24 cellular contexts compared by ENCODE assay signal in the genomic region with DNA sequence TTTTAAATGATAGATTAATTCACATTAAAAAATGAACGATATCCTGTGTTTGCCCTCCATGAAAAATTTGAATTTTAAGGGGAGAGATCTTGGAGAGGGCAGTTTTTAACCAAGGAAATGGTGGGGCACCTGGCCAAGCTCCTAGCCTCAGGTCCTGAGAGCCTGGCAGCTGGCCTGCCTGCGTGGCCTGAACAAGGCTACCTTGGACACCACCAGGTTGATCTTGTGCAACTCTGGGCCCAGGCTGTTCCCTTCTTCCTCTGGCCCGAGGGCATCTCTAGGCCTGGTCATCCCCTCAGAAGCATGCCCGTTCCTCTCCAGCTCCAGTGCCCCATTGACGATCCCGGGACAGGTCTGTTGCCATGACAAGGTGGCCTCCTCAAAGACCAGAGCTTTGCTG. TPM values are rescaled to one million over a fixed set of nuclear protein-coding genes. Genes with fewer than 3 reads are reported as not detected.
DNase-seq lines count a peak whose midpoint lies in the region; ATAC-seq and TF ChIP-seq lines count a peak whose summit lies in the region.
"Had no signal": no experiment of that assay in that cellular context is flagged by ENCODE, and none has a peak within 500 bp of the region (broad histone marks: within the 10 kb centered on the region; RNA-seq: fewer than 3 reads in every experiment).

No MANE protein-coding gene starts in this region.

- no peaks in the 10 kb centered on the region for H3K27me3 Mint-ChIP-seq in MCF 10A (ENCODE audit: insufficient read depth, unreplicated experiment)
- H3K27me3 Mint-ChIP-seq: CD4-positive, alpha-beta T cell had no signal

- peak in 1 of 2 donors; percentile 37 for TF ChIP-seq RAD21 in liver (IDR thresholded peaks at IDR 0.05)

- H3K4me1 Mint-ChIP-seq in MCF 10A (ENCODE audit: insufficient read depth, unreplicated experiment): peaks cover 31% of the 10 kb centered on the region
- H3K4me1 Mint-ChIP-seq: CD14-positive monocyte; CD8-positive, alpha-beta memory T cell; GM23338 had no signal

- TF ChIP-seq POLR2A in prostate gland (IDR thresholded peaks at IDR 0.05): no peak
- TF ChIP-seq POLR2A in GM18505 (IDR thresholded peaks at IDR 0.05; ENCODE audit: borderline replicate concordance, extremely low read depth, insufficient read depth, insufficient read length): no peak

- no peak overlapping the region for H3K9ac ChIP-seq in liver (ENCODE audit: low read depth in 1 of 2, low read length in 2 of 2)
- H3K9ac ChIP-seq: BLaER1 treated with 17β-estradiol and CSF1 and Interleukin-3, amounts not matched to agents 10 nM and 100 nM had no signal

- BruUV-seq in MCF 10A (replicated peaks; lab: Mats Ljungman, UMichigan): no TSS peak

- ATAC-seq in mucosa of descending colon (no peak), GM18505 (IDR thresholded peaks at IDR 0.05; ENCODE audit: unreplicated experiment) (no peak)
- ATAC-seq: A549, GM12878, GM23338 had no signal

- TF ChIP-seq CTCF in MCF 10A (IDR thresholded peaks at IDR 0.05; ENCODE audit: unreplicated experiment) (no peak), epithelial cell of esophagus (IDR thresholded peaks at IDR 0.05; ENCODE audit: insufficient read depth, low read depth, low read length, missing control alignments) (no peak), liver (IDR thresholded peaks at IDR 0.05; ENCODE audit: low read depth, low read length, missing input control) (no peak), prostate gland (IDR thresholded peaks at IDR 0.05) (no peak), mucosa of descending colon (IDR thresholded peaks at IDR 0.05) (no peak)

- no peaks in the 10 kb centered on the region for H3K36me3 Mint-ChIP-seq in MCF 10A (ENCODE audit: insufficient read depth, unreplicated experiment)
- H3K36me3 Mint-ChIP-seq: CD14-positive monocyte; CD8-positive, alpha-beta memory T cell had no signal

- no peak overlapping the region for H3K4me3 Mint-ChIP-seq in MCF 10A (ENCODE audit: unreplicated experiment)
- H3K4me3 Mint-ChIP-seq: CD14-positive monocyte; CD4-positive, alpha-beta T cell; CD8-positive, alpha-beta memory T cell; GM23338 had no signal

- H3K36me3 ChIP-seq in liver (ENCODE audit: control insufficient read depth in 4 of 4, insufficient read depth in 3 of 4, low read depth in 1 of 4, low read length in 3 of 4) (no peaks in the 10 kb centered on the region), prostate gland (no peaks in the 10 kb centered on the region), mucosa of descending colon (ENCODE audit: low read depth) (no peaks in the 10 kb centered on the region)
- H3K36me3 ChIP-seq: BE2C; BLaER1 treated with 17β-estradiol and CSF1 and Interleukin-3, amounts not matched to agents 10 nM and 100 nM had no signal

- peak overlapping the region; percentile 48 to 49 for H3K27ac ChIP-seq in liver (ENCODE audit: low read depth in 1 of 2, low read length in 2 of 2)
- H3K27ac ChIP-seq in prostate gland: no peak overlapping the region
- H3K27ac ChIP-seq: A549; BLaER1 treated with 17β-estradiol and CSF1 and Interleukin-3, amounts not matched to agents 10 nM and 100 nM had no signal

- intact Hi-C loops in MCF 10A (cut with micrococcal nuclease) (no loop called here), prostate gland (cut with DNase I) (no loop called here), mucosa of descending colon (cut with DNase I, micrococcal nuclease) (no loop called here)

- no peaks in the 10 kb centered on the region for H3K9me3 Mint-ChIP-seq in MCF 10A (ENCODE audit: unreplicated experiment)
- H3K9me3 Mint-ChIP-seq: CD14-positive monocyte; CD4-positive, alpha-beta T cell; CD8-positive, alpha-beta memory T cell; GM23338 had no signal

- no peak overlapping the region for H3K4me3 ChIP-seq in epithelial cell of esophagus (ENCODE audit: low read length)
- H3K4me3 ChIP-seq in liver (ENCODE audit: low read depth in 1 of 3, low read length in 3 of 3): no peak overlapping the region
- no peak overlapping the region for H3K4me3 ChIP-seq in prostate gland
- no peak overlapping the region for H3K4me3 ChIP-seq in mucosa of descending colon
- H3K4me3 ChIP-seq: A549; BLaER1 treated with 17β-estradiol and CSF1 and Interleukin-3, amounts not matched to agents 10 nM and 100 nM; GM12878; GM23338 had no signal

- DNase-seq in MCF 10A (ENCODE audit: unreplicated experiment) (peak; percentile 84), epithelial cell of esophagus (ENCODE audit: low read depth) (peak; percentile 18), prostate gland (ENCODE audit: low spot score) (peak; percentile 8), amniotic stem cell (lab: John Stamatoyannopoulos, UW) (no peak), NCI-H345 treated with DMSO at 0.1 percent for 48 hours (lab: John Stamatoyannopoulos, UW; ENCODE audit: unreplicated experiment) (no peak), mucosa of descending colon (no peak)
- DNase-seq: 8988T; ACHN; AML-193; BE2C; CD4-positive, alpha-beta T cell; CD8-positive, alpha-beta memory T cell; DMS 273 treated with DMSO at 0.1 percent for 48 hours; DMS79; EL; GDM1; HCEC 1CT had no signal

- H3K4me1 ChIP-seq in liver (ENCODE audit: control insufficient read depth in 4 of 4, insufficient read depth in 4 of 4, low read length in 3 of 4) (peaks cover 0 to 13% (median 9%) of the 10 kb centered on the region in 4 donors), prostate gland (replicated peaks) (no peaks in the 10 kb centered on the region), mucosa of descending colon (ENCODE audit: low read depth) (no peaks in the 10 kb centered on the region)
- H3K4me1 ChIP-seq: BE2C; BLaER1 treated with 17β-estradiol and CSF1 and Interleukin-3, amounts not matched to agents 10 nM and 100 nM had no signal

- H3K27me3 ChIP-seq in liver (ENCODE audit: control insufficient read depth in 4 of 4, insufficient read depth in 4 of 4, low read length in 3 of 4): no peaks in the 10 kb centered on the region
- H3K27me3 ChIP-seq in prostate gland (replicated peaks; ENCODE audit: insufficient read depth): no peaks in the 10 kb centered on the region
- H3K27me3 ChIP-seq: BE2C; BLaER1 treated with 17β-estradiol and CSF1 and Interleukin-3, amounts not matched to agents 10 nM and 100 nM had no signal

- CTCF ChIA-PET in MCF 10A (lab: Yijun Ruan, JAX): interaction anchor here (0.5 to 2.1 kb wide), 3 partner anchors 21 to 325 kb away, joined by 3 to 7 read pairs (median 3); no protein-coding TSS in a partner anchor

- WGBS in liver: 56% methylated on average over 6 of the region's 6 CpGs
- 78% methylated on average over 6 of the region's 6 CpGs for WGBS in prostate gland

- H3K9me3 ChIP-seq in liver (ENCODE audit: control insufficient read depth in 4 of 4, low read length in 3 of 4): no peaks in the 10 kb centered on the region
- no peaks in the 10 kb centered on the region for H3K9me3 ChIP-seq in prostate gland
- H3K9me3 ChIP-seq in mucosa of descending colon: no peaks in the 10 kb centered on the region
- H3K9me3 ChIP-seq: A549; BE2C; BLaER1 treated with 17β-estradiol and CSF1 and Interleukin-3, amounts not matched to agents 10 nM and 100 nM had no signal

- peak overlapping the region; percentile 19 for H3K27ac Mint-ChIP-seq in MCF 10A (ENCODE audit: low read depth, unreplicated experiment)
- H3K27ac Mint-ChIP-seq: CD14-positive monocyte; CD4-positive, alpha-beta T cell; CD8-positive, alpha-beta memory T cell; GM23338 had no signal

- POLR2A ChIA-PET in MCF 10A (lab: Yijun Ruan, JAX): interaction anchor here (1.4 to 1.8 kb wide), 2 partner anchors 23 to 33 kb away, joined by 4 to 7 read pairs; partner anchors contain the start of gene LONP2

TF ChIP-seq in liver, 16 proteins besides CTCF, POLR2A, EP300 and RAD21 (continues in another document):
- no peak for TF ChIP-seq NR2F2 (IDR thresholded peaks at IDR 0.05)
- peak; percentile 55 to 66 for TF ChIP-seq HNF4A (conservative IDR thresholded peaks at IDR 0.05)
- TF ChIP-seq EGR1 (IDR thresholded peaks at IDR 0.05; ENCODE audit: low read depth in 2 of 2): peak in 1 of 2 donors; percentile 12
- TF ChIP-seq JUND (IDR thresholded peaks at IDR 0.05): no peak
- TF ChIP-seq REST (IDR thresholded peaks at IDR 0.05): peak; percentile 26
- TF ChIP-seq GABPA (IDR thresholded peaks at IDR 0.05 in 1 of 2, conservative IDR thresholded peaks at IDR 0.05 in 1 of 2): no peak

RNA-seq across cellular contexts. Expression of gene LONP2, which starts 33.4 kb away (rescaled TPM):
- total RNA-seq in MCF 10A (2022) (55.6 and 58.8 TPM in 2 replicates), liver (100 to 1,000 TPM in 1 of 2 donors, 10 to 100 TPM in 1; 30.0 to 304 TPM), prostate gland (10 to 100 TPM; 74.6 to 81.0 TPM), mucosa of descending colon (10 to 100 TPM; 55.8 to 80.4 (median 68.4) TPM)
- polyA plus RNA-seq in liver: 10 to 100 TPM; 50.6 to 55.0 TPM

RNA-seq across cellular contexts. Expression of gene ABCC11, which starts 36.6 kb away (rescaled TPM):
- total RNA-seq in MCF 10A (2022) (0.20 and 0.44 TPM in 2 replicates), liver (10 to 100 TPM in 1 of 2 donors, 1 to 10 TPM in 1; 1.4 to 22.3 TPM), prostate gland (1 to 10 TPM; 1.5 TPM), mucosa of descending colon (under 1 TPM; 0.32 to 0.35 (median 0.34) TPM)
- 1 to 10 TPM; 2.5 to 2.8 TPM for polyA plus RNA-seq in liver
- total RNA-seq: GM12878, GM23338 had no signal
- polyA plus RNA-seq: CD14-positive monocyte; CD8-positive, alpha-beta memory T cell had no signal

RNA-seq across cellular contexts. Expression of gene ABCC12, which starts 55.0 kb away (rescaled TPM):
- total RNA-seq in MCF 10A (2022) (not detected in 2 replicates), liver (under 1 TPM in 1 of 2 donors, not detected in 1; 0.25 TPM), prostate gland (1 to 10 TPM in 1 of 2 donors, not detected in 1; 2.2 TPM), mucosa of descending colon (not detected)
- not detected for polyA plus RNA-seq in liver
- total RNA-seq: CD4-positive, alpha-beta T cell; CD8-positive, alpha-beta memory T cell; GM12878; GM23338 had no signal
- polyA plus RNA-seq: CD14-positive monocyte; CD8-positive, alpha-beta memory T cell; GM23338 had no signal

Comparison
In these comparisons a context has a peak if more than half of its experiments do, and no peak if none do; other contexts are left out.
1. DNase-seq: peak in MCF 10A (single experiment), epithelial cell of esophagus (single experiment) and prostate gland (single experiment); none in amniotic stem cell (single experiment), NCI-H345 treated with DMSO at 0.1 percent for 48 hours (single experiment) and mucosa of descending colon (0 of 3).
2. H3K27ac ChIP-seq: peak in liver (2 of 2); none in prostate gland (0 of 2).